Comparison of ENCODE assay signal across 36 cellular contexts in genomic region chr14:55949708-55950107, GRCh38.
"Had no signal": no experiment of that assay in that cellular context is flagged by ENCODE, and none has a peak within 500 bp of the region (broad histone marks: within the 10 kb centered on the region; RNA-seq: fewer than 3 reads in every experiment).

No MANE protein-coding gene starts in this region.

- H3K9me3 Mint-ChIP-seq: activated B cell treated with CpG ODN at 0.5 μM for 24 hours; activated CD4-positive, alpha-beta memory T cell treated with anti-CD3 and anti-CD28 coated beads for 36 hours; activated CD4-positive, alpha-beta T cell treated with anti-CD3 and anti-CD28 coated beads, Interleukin-2, amount 10 ng/mL, durations not matched to agents 24 days and 14 days; activated CD8-positive, alpha-beta T cell treated with anti-CD3 and anti-CD28 coated beads for 36 hours; activated naive CD4-positive, alpha-beta T cell treated with anti-CD3 and anti-CD28 coated beads for 36 hours; activated naive CD4-positive, alpha-beta T cell treated with anti-CD3 and anti-CD28 coated beads, Interleukin-2, amount 50 U/mL, for 72 hours; activated naive CD8-positive, alpha-beta T cell treated with anti-CD3 and anti-CD28 coated beads for 36 hours; activated T-cell treated with anti-CD3 and anti-CD28 coated beads, Interleukin-2, amount 50 U/mL, for 4 hours; activated T-cell treated with anti-CD3 and anti-CD28 coated beads, Interleukin-2, amount 50 U/mL, for 72 hours; activated T-helper 1 cell treated with anti-CD3 and anti-CD28 coated beads, Interleukin-12 subunit alpha, Interleukin-12 subunit beta, Interleukin-2, Interleukin-4 antibody, amounts not matched to agents 30 ng/mL and 10 ng/mL and 1 ng/mL, durations not matched to agents 14 hours and 24 hours and 36 hours; activated T-helper 17 cell treated with anti-CD3 and anti-CD28 coated beads, Interleukin-2, amount 50 U/mL, for 72 hours; central memory CD8-positive, alpha-beta T cell; T-helper 1 cell treated with Interleukin-12 subunit alpha and Interleukin-12 subunit beta and Interleukin-4 antibody, amounts not matched to agents 30 μg/mL and 1 μg/mL, for 36 hours; T-helper 2 cell treated with Interferon-gamma antibody and Interleukin-4, amounts not matched to agents 5 μg/mL and 100 μg/mL, for 36 hours had no signal

- H3K27me3 ChIP-seq: ascending aorta, cardiac muscle cell had no signal

- H3K4me1 Mint-ChIP-seq: activated B cell treated with CpG ODN at 0.5 μM for 24 hours; activated CD4-positive, alpha-beta T cell treated with anti-CD3 and anti-CD28 coated beads, Interleukin-2, amount 10 ng/mL, durations not matched to agents 24 days and 14 days; activated naive CD8-positive, alpha-beta T cell treated with anti-CD3 and anti-CD28 coated beads for 36 hours; activated T-helper 17 cell treated with anti-CD3 and anti-CD28 coated beads, Interleukin-2, amount 50 U/mL, for 72 hours; central memory CD8-positive, alpha-beta T cell had no signal

- H3K4me3 Mint-ChIP-seq: activated B cell treated with CpG ODN at 0.5 μM for 24 hours; activated CD4-positive, alpha-beta memory T cell treated with anti-CD3 and anti-CD28 coated beads for 36 hours; activated CD4-positive, alpha-beta T cell treated with anti-CD3 and anti-CD28 coated beads, Interleukin-2, amount 10 ng/mL, durations not matched to agents 24 days and 14 days; activated CD8-positive, alpha-beta T cell treated with anti-CD3 and anti-CD28 coated beads for 36 hours; activated naive CD4-positive, alpha-beta T cell treated with anti-CD3 and anti-CD28 coated beads for 36 hours; activated naive CD8-positive, alpha-beta T cell treated with anti-CD3 and anti-CD28 coated beads for 36 hours; activated T-cell treated with anti-CD3 and anti-CD28 coated beads, Interleukin-2, amount 50 U/mL, for 4 hours; activated T-cell treated with anti-CD3 and anti-CD28 coated beads, Interleukin-2, amount 50 U/mL, for 72 hours; activated T-helper 1 cell treated with anti-CD3 and anti-CD28 coated beads, Interleukin-12 subunit alpha, Interleukin-12 subunit beta, Interleukin-2, Interleukin-4 antibody, amounts not matched to agents 30 ng/mL and 10 ng/mL and 1 ng/mL, durations not matched to agents 14 hours and 24 hours and 36 hours; activated T-helper 17 cell treated with anti-CD3 and anti-CD28 coated beads, Interleukin-2, amount 50 U/mL, for 72 hours; brain; central memory CD8-positive, alpha-beta T cell; T-helper 1 cell treated with Interleukin-12 subunit alpha and Interleukin-12 subunit beta and Interleukin-4 antibody, amounts not matched to agents 30 μg/mL and 1 μg/mL, for 36 hours; T-helper 2 cell treated with Interferon-gamma antibody and Interleukin-4, amounts not matched to agents 5 μg/mL and 100 μg/mL, for 36 hours had no signal

- H3K36me3 Mint-ChIP-seq: activated CD4-positive, alpha-beta memory T cell treated with anti-CD3 and anti-CD28 coated beads for 36 hours; activated naive CD4-positive, alpha-beta T cell treated with anti-CD3 and anti-CD28 coated beads, Interleukin-2, amount 50 U/mL, for 72 hours; activated naive CD8-positive, alpha-beta T cell treated with anti-CD3 and anti-CD28 coated beads for 36 hours; brain had no signal

- H3K27me3 Mint-ChIP-seq: activated T-helper 17 cell treated with anti-CD3 and anti-CD28 coated beads, Interleukin-2, amount 50 U/mL, for 72 hours; central memory CD8-positive, alpha-beta T cell had no signal

- H3K4me3 ChIP-seq: ascending aorta, cardiac muscle cell had no signal

- H3K36me3 ChIP-seq: ascending aorta, cardiac muscle cell had no signal

- H3K27ac Mint-ChIP-seq: activated B cell treated with CpG ODN at 0.5 μM for 24 hours; activated CD4-positive, alpha-beta memory T cell treated with anti-CD3 and anti-CD28 coated beads for 36 hours; activated CD4-positive, alpha-beta T cell treated with anti-CD3 and anti-CD28 coated beads, Interleukin-2, amount 10 ng/mL, durations not matched to agents 24 days and 14 days; activated CD8-positive, alpha-beta T cell treated with anti-CD3 and anti-CD28 coated beads for 36 hours; activated naive CD4-positive, alpha-beta T cell treated with anti-CD3 and anti-CD28 coated beads for 36 hours; activated naive CD4-positive, alpha-beta T cell treated with anti-CD3 and anti-CD28 coated beads, Interleukin-2, amount 50 U/mL, for 72 hours; activated naive CD8-positive, alpha-beta T cell treated with anti-CD3 and anti-CD28 coated beads for 36 hours; activated T-cell treated with anti-CD3 and anti-CD28 coated beads, Interleukin-2, amount 50 U/mL, for 72 hours; activated T-helper 1 cell treated with anti-CD3 and anti-CD28 coated beads, Interleukin-12 subunit alpha, Interleukin-12 subunit beta, Interleukin-2, Interleukin-4 antibody, amounts not matched to agents 30 ng/mL and 10 ng/mL and 1 ng/mL, durations not matched to agents 14 hours and 24 hours and 36 hours; activated T-helper 17 cell treated with anti-CD3 and anti-CD28 coated beads, Interleukin-2, amount 50 U/mL, for 72 hours; brain; T-helper 1 cell treated with Interleukin-12 subunit alpha and Interleukin-12 subunit beta and Interleukin-4 antibody, amounts not matched to agents 30 μg/mL and 1 μg/mL, for 36 hours; T-helper 2 cell treated with Interferon-gamma antibody and Interleukin-4, amounts not matched to agents 5 μg/mL and 100 μg/mL, for 36 hours had no signal

- H3K4me1 ChIP-seq: ascending aorta had no signal

- DNase-seq: activated B cell treated with CpG ODN at 0.5 μM for 24 hours; activated CD4-positive, alpha-beta memory T cell treated with anti-CD3 and anti-CD28 coated beads for 36 hours; activated CD4-positive, alpha-beta T cell treated with anti-CD3 and anti-CD28 coated beads for 4 hours; activated CD4-positive, alpha-beta T cell treated with anti-CD3 and anti-CD28 coated beads, Interleukin-2, amount 10 ng/mL, durations not matched to agents 24 days and 14 days; activated CD4-positive, alpha-beta T cell treated with anti-CD3 and anti-CD28 coated beads, Interleukin-2, amount 50 U/mL, for 1 hour; activated CD4-positive, alpha-beta T cell treated with anti-CD3 and anti-CD28 coated beads, Interleukin-2, amount 50 U/mL, for 4 hours; activated CD4-positive, CD25-positive, alpha-beta regulatory T cell treated with anti-CD3 and anti-CD28 coated beads, Interleukin-2, amount 50 U/mL, for 72 hours; activated CD8-positive, alpha-beta memory T cell treated with anti-CD3 and anti-CD28 coated beads, Interleukin-2, amount 50 U/mL, for 4 hours; activated CD8-positive, alpha-beta T cell treated with anti-CD3 and anti-CD28 coated beads for 36 hours; activated effector memory CD4-positive, alpha-beta T cell treated with anti-CD3 and anti-CD28 coated beads, Interleukin-2, amount 50 U/mL, for 16 hours; activated gamma-delta T cell treated with Interleukin-2 at 50 U/mL for 16 hours; activated naive CD4-positive, alpha-beta T cell; activated naive CD4-positive, alpha-beta T cell treated with anti-CD3 and anti-CD28 coated beads for 36 hours; activated naive CD4-positive, alpha-beta T cell treated with anti-CD3 and anti-CD28 coated beads, Interleukin-2, amount 50 U/mL, for 16 hours; activated naive CD8-positive, alpha-beta T cell treated with anti-CD3 and anti-CD28 coated beads for 36 hours; activated T-cell treated with anti-CD3 and anti-CD28 coated beads for 4 hours; activated T-cell treated with anti-CD3 and anti-CD28 coated beads, Interleukin-2, amount 50 U/mL, for 1 hour; activated T-cell treated with anti-CD3 and anti-CD28 coated beads, Interleukin-2, amount 50 U/mL, for 4 hours; activated T-cell treated with anti-CD3 and anti-CD28 coated beads, Interleukin-2, amount 50 U/mL, for 72 hours; amygdala; anterior cingulate cortex; caudate nucleus; cerebellar nuclear complex; T-helper 1 cell; T-helper 2 cell; T-helper 9 cell had no signal

- H3K27ac ChIP-seq: ascending aorta, cardiac muscle cell, VCaP had no signal

- H3K9me3 ChIP-seq: ascending aorta had no signal
